ENCODE assay signal across 15 cellular contexts in the genomic region with DNA sequence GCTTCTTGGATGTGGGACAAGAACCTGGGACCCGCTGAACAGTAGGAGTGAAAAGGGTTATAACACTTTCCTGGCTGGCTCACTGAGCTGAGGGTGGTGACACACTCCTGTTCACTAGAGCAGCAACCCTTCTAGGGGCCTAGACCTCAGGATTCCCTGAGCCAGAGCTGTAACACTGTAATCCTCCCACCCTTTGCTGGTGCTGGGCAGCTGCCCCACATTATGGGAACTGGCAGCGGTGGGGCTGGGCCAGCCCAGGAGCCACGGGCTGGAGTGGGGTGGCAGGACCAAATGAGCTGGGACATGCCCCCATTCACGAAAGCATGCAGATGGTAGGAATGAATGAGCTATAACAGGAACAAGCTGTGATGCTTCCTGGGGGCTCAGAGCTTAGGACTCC.
DNase-seq lines count a peak whose midpoint lies in the region; ATAC-seq and TF ChIP-seq lines count a peak whose summit lies in the region.
"Had no signal": no experiment of that assay in that cellular context is flagged by ENCODE, and none has a peak within 500 bp of the region (broad histone marks: within the 10 kb centered on the region; RNA-seq: fewer than 3 reads in every experiment).

No MANE protein-coding gene starts in this region.

- peaks cover 19% of the 10 kb centered on the region for H3K9me3 Mint-ChIP-seq in activated CD8-positive, alpha-beta memory T cell treated with anti-CD3 and anti-CD28 coated beads, Interleukin-2, amount 10 ng/mL, durations not matched to agents 7 days and 5 days (ENCODE audit: low read depth)
- peaks cover 23% of the 10 kb centered on the region for H3K9me3 Mint-ChIP-seq in HFFc6

- H3K27me3 ChIP-seq in MG63 (no peaks in the 10 kb centered on the region), heart left ventricle (no peaks in the 10 kb centered on the region), neuronal stem cell (ENCODE audit: control insufficient read depth in 3 of 3, insufficient read depth in 3 of 3, low read depth in 1 of 3, low read length in 3 of 3) (no peaks in the 10 kb centered on the region)

- no peak overlapping the region for H2BK12ac ChIP-seq in neuronal stem cell (ENCODE audit: low read length)

- peak overlapping the region; percentile 91 for H3K14ac ChIP-seq in neuronal stem cell (ENCODE audit: low read length)

- H4K8ac ChIP-seq in neuronal stem cell (ENCODE audit: low read depth, low read length): no peak overlapping the region

- no peaks in the 10 kb centered on the region for H3K79me1 ChIP-seq in neuronal stem cell (ENCODE audit: low read depth, low read length)

- H3K9me3 ChIP-seq in MG63: peaks cover 11% of the 10 kb centered on the region
- H3K9me3 ChIP-seq in heart left ventricle: peaks cover 0 to 55% (median 17%) of the 10 kb centered on the region in 12 donors
- H3K9me3 ChIP-seq in neuronal stem cell (replicated peaks in 1 of 2; ENCODE audit: control insufficient read depth in 2 of 2, insufficient read depth in 1 of 2, low read depth in 1 of 2, low read length in 2 of 2): peaks cover 11 to 26% of the 10 kb centered on the region in 2 donors

- peak overlapping the region; percentile 53 for H2BK5ac ChIP-seq in neuronal stem cell (ENCODE audit: low read length)

- H3K27ac ChIP-seq in heart left ventricle (peak overlapping the region in 8 of 12 donors; percentile 35 to 83 (median 71)), neuronal stem cell (replicated peaks; ENCODE audit: low read length) (no peak overlapping the region)
- H3K27ac ChIP-seq: KMS-11 had no signal

- no peak overlapping the region for H2BK15ac ChIP-seq in neuronal stem cell (ENCODE audit: low read length)

- H3K4me3 ChIP-seq in MG63 (no peak overlapping the region), heart left ventricle (no peak overlapping the region), neuronal stem cell (ENCODE audit: low read length in 2 of 2) (no peak overlapping the region)

- H3K4me3 Mint-ChIP-seq in activated CD8-positive, alpha-beta memory T cell treated with anti-CD3 and anti-CD28 coated beads, Interleukin-2, amount 10 ng/mL, durations not matched to agents 7 days and 5 days: no peak overlapping the region
- H3K4me3 Mint-ChIP-seq in HFFc6: no peak overlapping the region
- H3K4me3 Mint-ChIP-seq: CD14-positive monocyte, H9 had no signal

- H3K4ac ChIP-seq in neuronal stem cell (ENCODE audit: low read length): no peak overlapping the region

- no peak overlapping the region for H2BK120ac ChIP-seq in neuronal stem cell (ENCODE audit: low read depth, low read length)

- H2AFZ ChIP-seq in neuronal stem cell (ENCODE audit: low read length): no peak overlapping the region

- no peak overlapping the region for H3K18ac ChIP-seq in neuronal stem cell (ENCODE audit: low read length)

- intact Hi-C loops in heart left ventricle (cut with DNase I): loop anchor here in 1 of 10 donors (5.0 kb wide), 1 partner anchor 43 kb away; no protein-coding TSS in a partner anchor

- whole genome bisulfite sequencing in heart left ventricle, 4 donors: 67 to 90% (median 77%) methylated on average over 2 to 4 of the region's 4 CpGs
- no CpG with 5 or more reads among the region's 4 CpGs for WGBS in neuronal stem cell (ENCODE audit: extremely low coverage in 2 of 2, insufficient read length in 2 of 2, insufficient replicate concordance in 1 of 2), 2 donors

- TF ChIP-seq CTCF in heart left ventricle (IDR thresholded peaks at IDR 0.05) (no peak), HFFc6 (IDR thresholded peaks at IDR 0.05) (no peak)

- H2AK5ac ChIP-seq in neuronal stem cell (ENCODE audit: low read depth, low read length): no peak overlapping the region

- H3K4me2 ChIP-seq in neuronal stem cell (ENCODE audit: insufficient read depth, low read length, poor library complexity, severe bottlenecking): no peak overlapping the region
- H3K4me2 ChIP-seq: KMS-11 had no signal

- no peak overlapping the region for H3K9ac ChIP-seq in neuronal stem cell (ENCODE audit: low read depth, low read length, poor library complexity)
- H3K9ac ChIP-seq: KMS-11 had no signal

- no peak overlapping the region for H3K27ac Mint-ChIP-seq in activated CD8-positive, alpha-beta memory T cell treated with anti-CD3 and anti-CD28 coated beads, Interleukin-2, amount 10 ng/mL, durations not matched to agents 7 days and 5 days
- no peak overlapping the region for H3K27ac Mint-ChIP-seq in HFFc6
- H3K27ac Mint-ChIP-seq: CD14-positive monocyte, H9 had no signal

- H3K36me3 Mint-ChIP-seq in activated CD8-positive, alpha-beta memory T cell treated with anti-CD3 and anti-CD28 coated beads, Interleukin-2, amount 10 ng/mL, durations not matched to agents 7 days and 5 days: peaks cover 10% of the 10 kb centered on the region
- H3K36me3 Mint-ChIP-seq in HFFc6 (ENCODE audit: low read depth): peaks cover 22% of the 10 kb centered on the region
- H3K36me3 Mint-ChIP-seq: CD14-positive monocyte had no signal

- DNase-seq in DMS79 (lab: John Stamatoyannopoulos, UW) (peak; percentile 45), MG63 (peak; percentile 6), heart left ventricle (peak in 1 of 5 donors; percentile 22), neuronal stem cell (ENCODE audit: low spot score) (no peak), DMS 273 treated with DMSO at 0.1 percent for 48 hours (lab: John Stamatoyannopoulos, UW) (no peak), HFFc6 (no peak)
- DNase-seq in activated CD8-positive, alpha-beta memory T cell treated with anti-CD3 and anti-CD28 coated beads, Interleukin-2, amount 10 ng/mL, durations not matched to agents 7 days and 5 days: no peak
- DNase-seq: COR-L47, DMS153, H9, NCI-H1048, NCI-H1436 treated with DMSO at 0.1 percent for 48 hours, NCI-H524 had no signal

- no peaks in the 10 kb centered on the region for H3K27me3 Mint-ChIP-seq in activated CD8-positive, alpha-beta memory T cell treated with anti-CD3 and anti-CD28 coated beads, Interleukin-2, amount 10 ng/mL, durations not matched to agents 7 days and 5 days
- H3K27me3 Mint-ChIP-seq in HFFc6 (ENCODE audit: insufficient read depth): no peaks in the 10 kb centered on the region

- H3K4me1 ChIP-seq in heart left ventricle (peaks cover 0 to 17% (median 0%) of the 10 kb centered on the region in 12 donors), neuronal stem cell (ENCODE audit: control insufficient read depth in 2 of 2, insufficient read depth in 1 of 2, low read depth in 1 of 2, low read length in 2 of 2) (peaks cover 0 to 4% of the 10 kb centered on the region in 2 donors)

- no peaks in the 10 kb centered on the region for H3K4me1 Mint-ChIP-seq in activated CD8-positive, alpha-beta memory T cell treated with anti-CD3 and anti-CD28 coated beads, Interleukin-2, amount 10 ng/mL, durations not matched to agents 7 days and 5 days
- H3K4me1 Mint-ChIP-seq in HFFc6 (ENCODE audit: low read depth): no peaks in the 10 kb centered on the region
- H3K4me1 Mint-ChIP-seq: CD14-positive monocyte, H9 had no signal

- no peak overlapping the region for H3K23ac ChIP-seq in neuronal stem cell (ENCODE audit: low read depth, low read length, poor library complexity)

- no peak overlapping the region for H4K91ac ChIP-seq in neuronal stem cell (ENCODE audit: low read depth, low read length, poor library complexity)

- CTCF ChIA-PET in activated CD8-positive, alpha-beta memory T cell treated with anti-CD3 and anti-CD28 coated beads, Interleukin-2, amount 10 ng/mL, durations not matched to agents 7 days and 5 days (lab: Charles Lee): no interaction called here

- ATAC-seq in heart left ventricle: peak; percentile 36 to 64 (median 54)
- ATAC-seq in activated CD8-positive, alpha-beta memory T cell treated with anti-CD3 and anti-CD28 coated beads, Interleukin-2, amount 10 ng/mL, durations not matched to agents 7 days and 5 days: no peak

- TF ChIP-seq POLR2A in heart left ventricle (IDR thresholded peaks at IDR 0.05): no peak

- H3K36me3 ChIP-seq in MG63 (no peaks in the 10 kb centered on the region), heart left ventricle (peaks cover 0 to 17% (median 0%) of the 10 kb centered on the region in 9 donors), neuronal stem cell (replicated peaks in 1 of 2; ENCODE audit: control insufficient read depth in 2 of 2, insufficient read depth in 2 of 2, low read length in 2 of 2) (no peaks in the 10 kb centered on the region)

Comparison
In these comparisons a context has a peak if more than half of its experiments do, and no peak if none do; other contexts are left out.
1. DNase-seq: peak in DMS79 (single experiment) and MG63 (single experiment); none in neuronal stem cell (single experiment), DMS 273 treated with DMSO at 0.1 percent for 48 hours (single experiment), activated CD8-positive, alpha-beta memory T cell treated with anti-CD3 and anti-CD28 coated beads, Interleukin-2, amount 10 ng/mL, durations not matched to agents 7 days and 5 days (single experiment) and HFFc6 (single experiment).